In genomic region chr15:26635105-26635504, GRCh38 we compare ENCODE assay signal across 25 cellular contexts.
"Had no signal": no experiment of that assay in that cellular context is flagged by ENCODE, and none has a peak within 500 bp of the region (broad histone marks: within the 10 kb centered on the region; RNA-seq: fewer than 3 reads in every experiment).

No MANE protein-coding gene starts in this region.

- H3K4me1 Mint-ChIP-seq: immature natural killer cell; naive thymus-derived CD8-positive, alpha-beta T cell; nephron; stimulated activated naive B cell treated with anti-CD40 and anti-IgM and Interleukin-4, amounts not matched to agents 10 μg/mL and 1 μg/mL and 100 μg/mL, for 72 hours had no signal

- H3K27ac ChIP-seq: left ventricle myocardium inferior, ovary, right atrium auricular region, right lobe of liver, skin epidermis, stomach, testis, thyroid gland, transverse colon, upper lobe of right lung had no signal

- H3K4me3 Mint-ChIP-seq: immature natural killer cell; naive thymus-derived CD8-positive, alpha-beta T cell; nephron; stimulated activated naive B cell treated with anti-CD40 and anti-IgM and Interleukin-4, amounts not matched to agents 10 μg/mL and 1 μg/mL and 100 μg/mL, for 72 hours had no signal

- H3K9me3 Mint-ChIP-seq: nephron had no signal

- H3K27me3 Mint-ChIP-seq: stimulated activated naive B cell treated with anti-CD40 and anti-IgM and Interleukin-4, amounts not matched to agents 10 μg/mL and 1 μg/mL and 100 μg/mL, for 72 hours had no signal

- ATAC-seq: left colon; mucosa of descending colon; naive thymus-derived CD8-positive, alpha-beta T cell; right lobe of liver; stimulated activated naive B cell treated with anti-CD40 and anti-IgM and Interleukin-4, amounts not matched to agents 10 μg/mL and 1 μg/mL and 100 μg/mL, for 72 hours; stimulated activated naive CD8-positive, alpha-beta T cell treated with anti-CD3 and anti-CD28 coated beads, Interleukin-15, Interleukin-2, amounts not matched to agents 100 U/mL and 50 U/mL, for 24 hours; upper lobe of right lung had no signal

- H3K9me3 ChIP-seq: left ventricle myocardium inferior, ovary, right atrium auricular region, right lobe of liver, stomach, testis, thyroid gland, transverse colon, upper lobe of right lung had no signal

- DNase-seq: immature natural killer cell; kidney; left colon; left ventricle myocardium inferior; midbrain; mucosa of descending colon; naive thymus-derived CD8-positive, alpha-beta T cell; ovary; right lobe of liver; stimulated activated CD4-positive, alpha-beta T cell treated with anti-CD3 and anti-CD28 coated beads, Interleukin-12 subunit alpha, Interleukin-12 subunit beta, amount 100 ng/mL, for 4 hours; stimulated activated CD4-positive, alpha-beta T cell treated with anti-CD3 and anti-CD28 coated beads, Interleukin-15, amount 100 ng/mL, for 24 hours; stimulated activated CD4-positive, alpha-beta T cell treated with anti-CD3 and anti-CD28 coated beads, Interleukin-2, amount 100 ng/mL, for 24 hours; stimulated activated CD4-positive, alpha-beta T cell treated with anti-CD3 and anti-CD28 coated beads, Interleukin-4, amount 100 ng/mL, for 1 hour; stimulated activated naive B cell treated with anti-CD40 and anti-IgM and Interleukin-4, amounts not matched to agents 10 μg/mL and 1 μg/mL and 100 μg/mL, for 72 hours; stimulated activated naive CD8-positive, alpha-beta T cell treated with anti-CD3 and anti-CD28 coated beads, Interleukin-15, Interleukin-2, amounts not matched to agents 100 U/mL and 50 U/mL, for 24 hours; stomach; testis; thyroid gland; transverse colon; upper lobe of right lung had no signal

- H3K4me1 ChIP-seq: right atrium auricular region, right lobe of liver, testis, transverse colon, upper lobe of right lung had no signal

- H3K27ac Mint-ChIP-seq: immature natural killer cell; naive thymus-derived CD8-positive, alpha-beta T cell; nephron; progenitor cell of endocrine pancreas; stimulated activated naive B cell treated with anti-CD40 and anti-IgM and Interleukin-4, amounts not matched to agents 10 μg/mL and 1 μg/mL and 100 μg/mL, for 72 hours had no signal

- H3K36me3 Mint-ChIP-seq: immature natural killer cell; naive thymus-derived CD8-positive, alpha-beta T cell; stimulated activated naive B cell treated with anti-CD40 and anti-IgM and Interleukin-4, amounts not matched to agents 10 μg/mL and 1 μg/mL and 100 μg/mL, for 72 hours had no signal

- H3K4me3 ChIP-seq: left ventricle myocardium inferior, lung, mucosa of descending colon, ovary, right atrium auricular region, right lobe of liver, skin epidermis, stomach, testis, thyroid gland, transverse colon, upper lobe of right lung had no signal

- H3K27me3 ChIP-seq: ovary, right atrium auricular region, right lobe of liver, stomach, testis, thyroid gland, transverse colon, upper lobe of right lung had no signal

- H3K36me3 ChIP-seq: left ventricle myocardium inferior, ovary, right atrium auricular region, right lobe of liver, stomach, thyroid gland, transverse colon, upper lobe of right lung had no signal
